Comparison of ENCODE assay signal across 10 cellular contexts in the genomic region with DNA sequence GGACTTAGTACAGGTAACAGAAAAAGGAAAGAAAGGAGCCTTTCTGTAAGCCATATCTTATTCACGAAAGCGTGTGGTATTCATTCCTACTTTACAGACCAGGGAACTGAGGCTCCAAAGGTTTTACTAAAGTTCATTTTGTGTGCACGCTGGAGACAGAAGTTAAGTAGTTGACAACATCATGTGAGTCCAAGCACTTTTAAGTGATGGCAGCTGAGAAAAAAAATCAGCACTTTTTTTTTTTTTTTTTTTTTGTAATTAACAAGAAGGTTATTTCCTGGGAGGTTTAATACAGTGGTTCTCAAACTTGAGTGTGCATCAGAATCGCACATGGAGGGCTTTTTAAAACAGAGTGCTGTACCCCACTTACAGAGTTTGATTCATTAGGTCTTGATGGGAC. TPM values are rescaled to one million over a fixed set of nuclear protein-coding genes. Genes with fewer than 3 reads are reported as not detected.
DNase-seq lines count a peak whose midpoint lies in the region; ATAC-seq, FAIRE-seq and TF ChIP-seq lines count a peak whose summit lies in the region.
"Had no signal": no experiment of that assay in that cellular context is flagged by ENCODE, and none has a peak within 500 bp of the region (broad histone marks: within the 10 kb centered on the region; RNA-seq: fewer than 3 reads in every experiment).

No MANE protein-coding gene starts in this region.

- H3K36me3 ChIP-seq in HUES6 (ENCODE audit: control insufficient read depth, insufficient read depth, low read length) (no peaks in the 10 kb centered on the region), mammary epithelial cell (ENCODE audit: insufficient read depth, low read length) (no peaks in the 10 kb centered on the region)
- H3K36me3 ChIP-seq: esophagus squamous epithelium had no signal

- H3K9me3 ChIP-seq in CD4-positive, alpha-beta T cell (ENCODE audit: control insufficient read depth, low read length) = no peaks in the 10 kb centered on the region
- H3K9me3 ChIP-seq in HUES6 (ENCODE audit: control insufficient read depth, insufficient read depth, low read depth, low read length) (peaks cover 3% of the 10 kb centered on the region; the same call in 1 of the 2 replicates), mammary epithelial cell (replicated peaks; ENCODE audit: insufficient read depth, low read length) (no peaks in the 10 kb centered on the region)
- H3K9me3 ChIP-seq: esophagus squamous epithelium had no signal

- no TSS peak for BruUV-seq in mammary epithelial cell (replicated peaks; lab: Mats Ljungman, UMichigan)

- H3K4me3 ChIP-seq in HUES6 (ENCODE audit: low read depth, low read length) (peak overlapping the region; percentile 82; the same call in 1 of the 2 replicates), mammary epithelial cell (replicated peaks in 1 of 3; ENCODE audit: insufficient read depth in 1 of 3, low read depth in 2 of 3, low read length in 3 of 3) (peak overlapping the region; percentile 90 to 97 (median 96))

- H3K9ac ChIP-seq in HUES6 (ENCODE audit: low read length) = no peak overlapping the region
- H3K9ac ChIP-seq in mammary epithelial cell (ENCODE audit: insufficient read depth, low read length) = peak overlapping the region; percentile 90

- peak overlapping the region; percentile 91 for H3K4me3 Mint-ChIP-seq in CD4-positive, alpha-beta T cell
- H3K4me3 Mint-ChIP-seq in natural killer cell treated with Interleukin-12 subunit alpha and Interleukin-12 subunit beta and Interleukin-15 and Interleukin-18, amount 100 ng/mL, for 72 hours = peak overlapping the region; percentile 100

- H3K4me1 Mint-ChIP-seq in CD4-positive, alpha-beta T cell (ENCODE audit: low read depth) = peaks cover 89% of the 10 kb centered on the region
- H3K4me1 Mint-ChIP-seq in natural killer cell treated with Interleukin-12 subunit alpha and Interleukin-12 subunit beta and Interleukin-15 and Interleukin-18, amount 100 ng/mL, for 72 hours (ENCODE audit: low read depth in 2 of 2) = peaks cover 49 to 75% of the 10 kb centered on the region in 2 donors

- no peak overlapping the region for H2AFZ ChIP-seq in mammary epithelial cell (ENCODE audit: low read depth, low read length)

- POLR2A ChIA-PET in CD4-positive, alpha-beta T cell (lab: Charles Lee) = no interaction called here

- H4K20me1 ChIP-seq in mammary epithelial cell (ENCODE audit: insufficient read depth, low read length) = no peaks in the 10 kb centered on the region

- H3K4me2 ChIP-seq in mammary epithelial cell (ENCODE audit: insufficient read depth, low read depth, low read length) = peak overlapping the region; percentile 80

- 14% methylated on average over 4 of the region's 4 CpGs for WGBS in mammary epithelial cell (ENCODE audit: low coverage, missing lambda C conversion rate)

- dilution Hi-C loops in mammary epithelial cell (cut with HindIII; ENCODE audit: low sequenced_read_pairs) = no loop called here

- CTCF ChIA-PET in CD4-positive, alpha-beta T cell (lab: Charles Lee) = no interaction called here
- CTCF ChIA-PET in mammary epithelial cell (lab: Charles Lee; ENCODE audit: low non-redundant PET) = interaction anchor here (0.6 kb wide), 1 partner anchor 155 kb away, joined by 3 read pairs; no protein-coding TSS in a partner anchor

- H3K9me3 Mint-ChIP-seq in CD4-positive, alpha-beta T cell = peaks cover 2% of the 10 kb centered on the region
- H3K9me3 Mint-ChIP-seq in natural killer cell treated with Interleukin-12 subunit alpha and Interleukin-12 subunit beta and Interleukin-15 and Interleukin-18, amount 100 ng/mL, for 72 hours = no peaks in the 10 kb centered on the region

- peaks cover 35% of the 10 kb centered on the region for H3K36me3 Mint-ChIP-seq in CD4-positive, alpha-beta T cell (ENCODE audit: low read depth)
- H3K36me3 Mint-ChIP-seq in natural killer cell treated with Interleukin-12 subunit alpha and Interleukin-12 subunit beta and Interleukin-15 and Interleukin-18, amount 100 ng/mL, for 72 hours = peaks cover 6% of the 10 kb centered on the region

- H3K27ac ChIP-seq in CD4-positive, alpha-beta T cell (ENCODE audit: low read depth, low read length) = no peak overlapping the region
- H3K27ac ChIP-seq in HUES6 (ENCODE audit: low read depth, low read length) (no peak overlapping the region), mammary epithelial cell (ENCODE audit: insufficient read depth, low read depth, low read length) (peak overlapping the region; percentile 70)

- no peak for TF ChIP-seq CTCF in CD4-positive, alpha-beta T cell (IDR thresholded peaks at IDR 0.05)
- TF ChIP-seq CTCF in mammary epithelial cell (conservative IDR thresholded peaks at IDR 0.05 in 1 of 2, IDR thresholded peaks at IDR 0.05 in 1 of 2; ENCODE audit: extremely low read depth in 1 of 2, insufficient read depth in 1 of 2, low read depth in 1 of 2, low read length in 2 of 2) = no peak

- H3K27ac Mint-ChIP-seq in CD4-positive, alpha-beta T cell = peak overlapping the region; percentile 89
- H3K27ac Mint-ChIP-seq in natural killer cell treated with Interleukin-12 subunit alpha and Interleukin-12 subunit beta and Interleukin-15 and Interleukin-18, amount 100 ng/mL, for 72 hours = peak overlapping the region; percentile 89 to 94

- in situ Hi-C loops in mammary epithelial cell (cut with MboI; ENCODE audit: low sequenced_read_pairs in 2 of 2) = no loop called here

- no peaks in the 10 kb centered on the region for H3K27me3 Mint-ChIP-seq in CD4-positive, alpha-beta T cell
- no peaks in the 10 kb centered on the region for H3K27me3 Mint-ChIP-seq in natural killer cell treated with Interleukin-12 subunit alpha and Interleukin-12 subunit beta and Interleukin-15 and Interleukin-18, amount 100 ng/mL, for 72 hours

- ATAC-seq in CD4-positive, alpha-beta T cell (ENCODE audit: poor library complexity) = no peak
- no peak for ATAC-seq in natural killer cell treated with Interleukin-12 subunit alpha and Interleukin-12 subunit beta and Interleukin-15 and Interleukin-18, amount 100 ng/mL, for 72 hours

- no peaks in the 10 kb centered on the region for H3K27me3 ChIP-seq in CD4-positive, alpha-beta T cell (ENCODE audit: control insufficient read depth, insufficient read depth, low read length)
- no peaks in the 10 kb centered on the region for H3K27me3 ChIP-seq in HUES6 (ENCODE audit: control insufficient read depth, insufficient read depth, low read length)
- H3K27me3 ChIP-seq in mammary epithelial cell (ENCODE audit: insufficient read depth, low read length) = no peaks in the 10 kb centered on the region
- H3K27me3 ChIP-seq: esophagus squamous epithelium had no signal

- no peak for FAIRE-seq in GM19239 (lab: Jason Lieb, UNC)

- intact Hi-C loops in CD4-positive, alpha-beta T cell (cut with DNase I, micrococcal nuclease) = loop anchor here (5.0 to 10.0 kb wide), 6 partner anchors 46 to 1753 kb away; a partner anchor contains a TSS
- intact Hi-C loops in mammary epithelial cell (cut with micrococcal nuclease) = loop anchor here (5.0 kb wide), 2 partner anchors 113 to 153 kb away; no protein-coding TSS in a partner anchor

- peaks cover 84% of the 10 kb centered on the region for H3K79me2 ChIP-seq in mammary epithelial cell (ENCODE audit: insufficient read depth, low read length)

- H3K4me1 ChIP-seq in HUES6 (ENCODE audit: control insufficient read depth, insufficient read depth, low read length) (peaks cover 6% of the 10 kb centered on the region), mammary epithelial cell (ENCODE audit: insufficient read depth, low read length) (peaks cover 17% of the 10 kb centered on the region)

- DNase-seq in CD4-positive, alpha-beta T cell = no peak
- DNase-seq in mammary epithelial cell (no peak), OCI-M2 (lab: John Stamatoyannopoulos, UW; ENCODE audit: unreplicated experiment) (no peak), GM19239 (ENCODE audit: insufficient read length, low spot score) (no peak), ecto neural progenitor cell (ENCODE audit: low spot score) (no peak), NCI-H82 treated with DMSO at 0.1 percent for 48 hours (lab: John Stamatoyannopoulos, UW; ENCODE audit: unreplicated experiment) (no peak)
- no peak for DNase-seq in natural killer cell treated with Interleukin-12 subunit alpha and Interleukin-12 subunit beta and Interleukin-15 and Interleukin-18, amount 100 ng/mL, for 72 hours (ENCODE audit: low spot score)
- DNase-seq: activated CD8-positive, alpha-beta memory T cell treated with anti-CD3 and anti-CD28 coated beads for 24 hours; esophagus squamous epithelium had no signal

RNA-seq across cellular contexts. Expression of a gene that starts 2.0 kb away (rescaled TPM):
- 10 to 100 TPM; 17.6 to 17.7 TPM for total RNA-seq in CD4-positive, alpha-beta T cell
- 10 to 100 TPM; 46.1 to 50.0 TPM for total RNA-seq in mammary epithelial cell
- polyA plus RNA-seq in mammary epithelial cell = 14.2 TPM
- polyA minus RNA-seq in mammary epithelial cell = 36.7 TPM
- 10 to 100 TPM; 35.0 to 55.3 TPM for total RNA-seq in natural killer cell treated with Interleukin-12 subunit alpha and Interleukin-12 subunit beta and Interleukin-15 and Interleukin-18, amount 100 ng/mL, for 72 hours

RNA-seq across cellular contexts. Expression of a gene that starts 34.5 kb away (rescaled TPM):
- not detected for total RNA-seq in CD4-positive, alpha-beta T cell
- total RNA-seq in mammary epithelial cell = 10 to 100 TPM; 28.3 to 29.3 TPM
- polyA plus RNA-seq in mammary epithelial cell = 8.0 TPM
- polyA minus RNA-seq in mammary epithelial cell = 13.6 TPM
- not detected for total RNA-seq in natural killer cell treated with Interleukin-12 subunit alpha and Interleukin-12 subunit beta and Interleukin-15 and Interleukin-18, amount 100 ng/mL, for 72 hours

Comparison
In these comparisons a context has a peak if more than half of its experiments do, and no peak if none do; other contexts are left out.
1. RNA of a gene that starts 34.5 kb away (total RNA-seq): 28.3 to 29.3 TPM in mammary epithelial cell; not detected in natural killer cell treated with Interleukin-12 subunit alpha and Interleukin-12 subunit beta and Interleukin-15 and Interleukin-18, amount 100 ng/mL, for 72 hours and not detected in CD4-positive, alpha-beta T cell; every median in the first group is over 10 times any median in the second.